In the genomic region with DNA sequence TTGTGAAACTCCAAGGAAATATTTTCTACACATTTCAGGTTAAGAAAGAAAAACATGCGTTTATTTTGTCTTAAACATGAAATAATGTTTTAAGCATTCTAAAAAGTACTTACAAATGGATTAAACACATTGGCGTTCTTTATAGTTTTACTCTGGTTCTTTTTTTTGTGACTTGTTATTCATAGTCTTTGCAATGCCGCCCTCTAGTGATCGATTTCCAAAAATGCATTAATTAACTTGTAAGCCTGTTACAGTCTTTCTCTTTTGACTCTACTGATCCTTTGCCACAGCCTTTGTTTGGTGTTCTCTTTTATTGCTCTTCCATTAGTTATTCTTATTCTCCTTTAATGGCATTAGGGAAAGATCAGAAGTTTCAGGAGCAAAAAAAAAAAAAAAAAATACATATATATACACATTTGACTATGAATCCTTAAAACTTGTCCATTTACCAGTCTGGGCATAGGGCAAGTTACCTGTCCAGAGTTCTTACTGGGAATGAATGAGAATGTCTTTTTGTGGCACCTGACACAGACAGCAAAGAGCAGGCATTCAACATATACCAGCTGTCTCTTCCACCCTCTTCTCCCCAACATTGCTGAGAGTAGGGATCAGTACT, we compare ENCODE assay signal across 9 cellular contexts. TPM values are rescaled to one million over a fixed set of nuclear protein-coding genes. Genes with fewer than 3 reads are reported as not detected.
DNase-seq lines count a peak whose midpoint lies in the region; ATAC-seq and TF ChIP-seq lines count a peak whose summit lies in the region.
"Had no signal": no experiment of that assay in that cellular context is flagged by ENCODE, and none has a peak within 500 bp of the region (broad histone marks: within the 10 kb centered on the region; RNA-seq: fewer than 3 reads in every experiment).

No MANE protein-coding gene starts in this region.

- TF ChIP-seq CTCF in kidney epithelial cell (IDR thresholded peaks at IDR 0.05; ENCODE audit: insufficient read depth, low read length, poor library complexity, severe bottlenecking) (peak; percentile 50), type B pancreatic cell (conservative IDR thresholded peaks at IDR 0.05) (peak; percentile 84)

- H3K27me3 Mint-ChIP-seq in type B pancreatic cell, result no peaks in the 10 kb centered on the region

- no peak overlapping the region for H3K4me3 ChIP-seq in kidney epithelial cell (ENCODE audit: low read depth, low read length)
- H3K4me3 ChIP-seq: BLaER1 treated with 17β-estradiol and CSF1 and Interleukin-3, amounts not matched to agents 10 nM and 100 nM had no signal

- DNase-seq in SIG-M5 treated with dmso at 0.1 percent for 504 hours (lab: John Stamatoyannopoulos, UW; ENCODE audit: unreplicated experiment) (peak; percentile 62), SIG-M5 (lab: John Stamatoyannopoulos, UW) (no peak), NCI-H446 treated with DMSO at 0.1 percent for 48 hours (lab: John Stamatoyannopoulos, UW) (peak; percentile 43), astrocyte of the hippocampus (ENCODE audit: low read depth, low spot score) (peak; percentile 74), kidney epithelial cell (ENCODE audit: low read depth) (peak; percentile 14), type B pancreatic cell (ENCODE audit: extremely low spot score, unreplicated experiment) (no peak)

- no peaks in the 10 kb centered on the region for H3K36me3 ChIP-seq in kidney epithelial cell (ENCODE audit: control insufficient read depth, insufficient read depth, low read length)
- H3K36me3 ChIP-seq: BLaER1 treated with 17β-estradiol and CSF1 and Interleukin-3, amounts not matched to agents 10 nM and 100 nM had no signal

- no peaks in the 10 kb centered on the region for H3K9me3 Mint-ChIP-seq in type B pancreatic cell

- ATAC-seq in HG03095 (IDR thresholded peaks at IDR 0.05; ENCODE audit: unreplicated experiment) (peak; percentile 70), HG03520 (IDR thresholded peaks at IDR 0.05; ENCODE audit: unreplicated experiment) (no peak)

- H3K27ac Mint-ChIP-seq in type B pancreatic cell, result no peak overlapping the region

- no peak overlapping the region for H3K4me3 Mint-ChIP-seq in type B pancreatic cell

- H3K4me1 Mint-ChIP-seq in type B pancreatic cell (ENCODE audit: unreplicated experiment), result peaks cover 4% of the 10 kb centered on the region

- H3K27me3 ChIP-seq in kidney epithelial cell (ENCODE audit: control insufficient read depth, insufficient read depth, low read length), result no peaks in the 10 kb centered on the region
- H3K27me3 ChIP-seq: BLaER1 treated with 17β-estradiol and CSF1 and Interleukin-3, amounts not matched to agents 10 nM and 100 nM had no signal

- H3K36me3 Mint-ChIP-seq in type B pancreatic cell, result no peaks in the 10 kb centered on the region

RNA-seq across cellular contexts. Expression of gene MACROD2, which starts 59.9 kb away (rescaled TPM):
- total RNA-seq in kidney epithelial cell (0.79 and 7.9 TPM in 2 replicates), type B pancreatic cell (ENCODE audit: low replicate concordance) (5.9 and 6.7 TPM in 2 replicates)

Comparison
In these comparisons a context has a peak if more than half of its experiments do, and no peak if none do; other contexts are left out.
1. DNase-seq: peak in SIG-M5 treated with dmso at 0.1 percent for 504 hours (single experiment), NCI-H446 treated with DMSO at 0.1 percent for 48 hours (single experiment), astrocyte of the hippocampus (single experiment) and kidney epithelial cell (single experiment); none in SIG-M5 (single experiment) and type B pancreatic cell (single experiment).